Comparison of ENCODE assay signal across 11 cellular contexts in genomic region chr6:123945386-123945785, GRCh38.
"Had no signal": no experiment of that assay in that cellular context is flagged by ENCODE, and none has a peak within 500 bp of the region (broad histone marks: within the 10 kb centered on the region; RNA-seq: fewer than 3 reads in every experiment).

No MANE protein-coding gene starts in this region.

- DNase-seq: activated CD4-positive, alpha-beta T cell treated with anti-CD3 and anti-CD28 coated beads, Interleukin-2, amount 50 U/mL, for 4 hours; activated effector memory CD4-positive, alpha-beta T cell treated with Interleukin-2 at 50 U/mL for 16 hours; activated T-cell treated with anti-CD3 and anti-CD28 coated beads, Interleukin-2, amount 50 U/mL, for 24 hours; naive thymus-derived CD8-positive, alpha-beta T cell; nucleus accumbens; right cardiac atrium had no signal

- ATAC-seq: activated CD4-positive, CD25-positive, alpha-beta regulatory T cell treated with anti-CD3 and anti-CD28 coated beads, Interleukin-2, amount 50 U/mL, for 24 hours; naive thymus-derived CD8-positive, alpha-beta T cell; right cardiac atrium; stimulated activated effector memory CD8-positive, alpha-beta T cell treated with anti-CD3 and anti-CD28 coated beads, Interleukin-12 subunit alpha, Interleukin-12 subunit beta, amount 100 ng/mL, for 72 hours had no signal

- H3K27ac ChIP-seq: dorsolateral prefrontal cortex, esophagus muscularis mucosa, tibial nerve had no signal

- H3K4me3 ChIP-seq: dorsolateral prefrontal cortex, esophagus muscularis mucosa, tibial nerve had no signal

- H3K36me3 ChIP-seq: esophagus muscularis mucosa, tibial nerve had no signal

- H3K27me3 ChIP-seq: dorsolateral prefrontal cortex, esophagus muscularis mucosa, tibial nerve had no signal
